Comparison of ENCODE assay signal across 11 cellular contexts in genomic region chr19:5291588-5292193, GRCh38. TPM values are rescaled to one million over a fixed set of nuclear protein-coding genes. Genes with fewer than 3 reads are reported as not detected.
A peak's percentile ranks its signal among the peaks of the same experiment; 100 is the strongest.
DNase-seq lines count a peak whose midpoint lies in the region; ATAC-seq and TF ChIP-seq lines count a peak whose summit lies in the region.
"Had no signal": no experiment of that assay in that cellular context is flagged by ENCODE, and none has a peak within 500 bp of the region (broad histone marks: within the 10 kb centered on the region; RNA-seq: fewer than 3 reads in every experiment).

No MANE protein-coding gene starts in this region.

- H3K27ac Mint-ChIP-seq in activated T-cell treated with anti-CD3 and anti-CD28 coated beads, Interleukin-2, amount 50 U/mL, for 24 hours = no peak overlapping the region
- H3K27ac Mint-ChIP-seq in activated T-cell treated with anti-CD3 and anti-CD28 coated beads, Interleukin-2, amount 50 U/mL, for 72 hours = no peak overlapping the region

- no peaks in the 10 kb centered on the region for H3K9me3 ChIP-seq in mucosa of stomach (ENCODE audit: control insufficient read depth, low read length)
- H3K9me3 ChIP-seq in thoracic aorta = no peaks in the 10 kb centered on the region
- no peaks in the 10 kb centered on the region for H3K9me3 ChIP-seq in BE2C

- peaks cover 10% of the 10 kb centered on the region for H3K27me3 ChIP-seq in mucosa of stomach (ENCODE audit: control insufficient read depth, insufficient read depth, low read length)
- H3K27me3 ChIP-seq in thoracic aorta (replicated peaks; ENCODE audit: insufficient read depth) = no peaks in the 10 kb centered on the region
- H3K27me3 ChIP-seq in BE2C = no peaks in the 10 kb centered on the region

- H3K4me3 Mint-ChIP-seq in activated T-cell treated with anti-CD3 and anti-CD28 coated beads, Interleukin-2, amount 50 U/mL, for 24 hours = peak overlapping the region; percentile 55
- H3K4me3 Mint-ChIP-seq in activated T-cell treated with anti-CD3 and anti-CD28 coated beads, Interleukin-2, amount 50 U/mL, for 72 hours = peak overlapping the region in 1 of 2 donors; percentile 71

- TF ChIP-seq CTCF in thoracic aorta (IDR thresholded peaks at IDR 0.05) (no peak), BE2C (IDR thresholded peaks at IDR 0.05; ENCODE audit: low read depth, low read length) (no peak)

- DNase-seq in activated T-cell treated with anti-CD3 and anti-CD28 coated beads, Interleukin-2, amount 50 U/mL, for 24 hours = no peak
- no peak for DNase-seq in activated T-cell treated with anti-CD3 and anti-CD28 coated beads, Interleukin-2, amount 50 U/mL, for 72 hours
- DNase-seq in caudate nucleus (lab: John Stamatoyannopoulos, UW) (no peak), thoracic aorta (ENCODE audit: low spot score) (no peak), SKM-1 (lab: John Stamatoyannopoulos, UW; ENCODE audit: unreplicated experiment) (no peak), BE2C (no peak), pons (ENCODE audit: low spot score) (no peak)
- DNase-seq: activated CD4-positive, CD25-positive, alpha-beta regulatory T cell; cerebellar nuclear complex; HCEC 1CT had no signal

- H3K36me3 ChIP-seq in mucosa of stomach (ENCODE audit: control insufficient read depth, insufficient read depth, low read length) (no peaks in the 10 kb centered on the region), thoracic aorta (no peaks in the 10 kb centered on the region), BE2C (no peaks in the 10 kb centered on the region)

- ATAC-seq in activated T-cell treated with anti-CD3 and anti-CD28 coated beads, Interleukin-2, amount 50 U/mL, for 72 hours (replicated peaks in 1 of 2) = no peak
- no peak for ATAC-seq in thoracic aorta (ENCODE audit: insufficient number of reproducible peaks, low FRiP score, low read depth)

- H3K9ac ChIP-seq in mucosa of stomach (ENCODE audit: low read length) = peak overlapping the region; percentile 70

- H3K4me1 ChIP-seq in mucosa of stomach (ENCODE audit: control insufficient read depth, insufficient read depth, low read length) = peaks cover 23% of the 10 kb centered on the region
- H3K4me1 ChIP-seq in thoracic aorta (ENCODE audit: control insufficient read depth in 1 of 2, low read depth in 2 of 2) = peaks cover 11 to 45% of the 10 kb centered on the region in 2 donors
- no peaks in the 10 kb centered on the region for H3K4me1 ChIP-seq in BE2C

- no peaks in the 10 kb centered on the region for H3K9me3 Mint-ChIP-seq in activated T-cell treated with anti-CD3 and anti-CD28 coated beads, Interleukin-2, amount 50 U/mL, for 24 hours
- H3K9me3 Mint-ChIP-seq in activated T-cell treated with anti-CD3 and anti-CD28 coated beads, Interleukin-2, amount 50 U/mL, for 72 hours = no peaks in the 10 kb centered on the region

- H3K4me3 ChIP-seq in mucosa of stomach (ENCODE audit: low read length) (no peak overlapping the region), thoracic aorta (peak overlapping the region; percentile 77), BE2C (ENCODE audit: low read depth, low read length) (no peak overlapping the region)

- H3K27ac ChIP-seq in caudate nucleus (ENCODE audit: low read depth, low read length) = peak overlapping the region; percentile 63
- no peak overlapping the region for H3K27ac ChIP-seq in thoracic aorta

- peaks cover 20% of the 10 kb centered on the region for H3K4me1 Mint-ChIP-seq in activated T-cell treated with anti-CD3 and anti-CD28 coated beads, Interleukin-2, amount 50 U/mL, for 24 hours (ENCODE audit: low read depth)
- H3K4me1 Mint-ChIP-seq in activated T-cell treated with anti-CD3 and anti-CD28 coated beads, Interleukin-2, amount 50 U/mL, for 72 hours (ENCODE audit: low read depth) = peaks cover 18% of the 10 kb centered on the region

- H3K36me3 Mint-ChIP-seq in activated T-cell treated with anti-CD3 and anti-CD28 coated beads, Interleukin-2, amount 50 U/mL, for 24 hours (ENCODE audit: low read depth) = no peaks in the 10 kb centered on the region
- H3K36me3 Mint-ChIP-seq in activated T-cell treated with anti-CD3 and anti-CD28 coated beads, Interleukin-2, amount 50 U/mL, for 72 hours (ENCODE audit: insufficient read depth in 2 of 2) = no peaks in the 10 kb centered on the region

- peaks cover 21% of the 10 kb centered on the region for H3K27me3 Mint-ChIP-seq in activated T-cell treated with anti-CD3 and anti-CD28 coated beads, Interleukin-2, amount 50 U/mL, for 24 hours
- H3K27me3 Mint-ChIP-seq in activated T-cell treated with anti-CD3 and anti-CD28 coated beads, Interleukin-2, amount 50 U/mL, for 72 hours (ENCODE audit: low read depth) = peaks cover 13% of the 10 kb centered on the region

RNA-seq across cellular contexts. Expression of gene PTPRS, which starts 48.9 kb away (rescaled TPM):
- total RNA-seq in activated T-cell treated with anti-CD3 and anti-CD28 coated beads, Interleukin-2, amount 50 U/mL, for 72 hours = 1 to 10 TPM; 2.0 to 2.7 TPM
- 100 to 1,000 TPM; 272 to 356 TPM for total RNA-seq in thoracic aorta
- 59.9 TPM for polyA plus RNA-seq in BE2C (2012; ENCODE audit: insufficient read depth, insufficient read length, low read depth)

Comparison
In these comparisons a context has a peak if more than half of its experiments do, and no peak if none do; other contexts are left out.
1. RNA of gene PTPRS, which starts 48.9 kb away (total RNA-seq): 272 to 356 TPM in thoracic aorta; 2.0 to 2.7 TPM in activated T-cell treated with anti-CD3 and anti-CD28 coated beads, Interleukin-2, amount 50 U/mL, for 72 hours; every median in the first group is over 10 times any median in the second.